Comparison of ENCODE assay signal across 20 cellular contexts in genomic region chr20:2005359-2005758, GRCh38. TPM values are rescaled to one million over a fixed set of nuclear protein-coding genes. Genes with fewer than 3 reads are reported as not detected.
DNase-seq lines count a peak whose midpoint lies in the region; ATAC-seq and TF ChIP-seq lines count a peak whose summit lies in the region.
"Had no signal": no experiment of that assay in that cellular context is flagged by ENCODE, and none has a peak within 500 bp of the region (broad histone marks: within the 10 kb centered on the region; RNA-seq: fewer than 3 reads in every experiment).

No MANE protein-coding gene starts in this region.

- no peak overlapping the region for H3K4me2 ChIP-seq in H9 (ENCODE audit: insufficient read depth, insufficient read length, low read length)

- no peak overlapping the region for H2BK5ac ChIP-seq in H9 (ENCODE audit: insufficient read length, low read length)

- no peak overlapping the region for H3T11ph ChIP-seq in H9 (ENCODE audit: low read length)

- H3K27me3 ChIP-seq in H9 (ENCODE audit: insufficient read depth, low read length): no peaks in the 10 kb centered on the region

- H3K14ac ChIP-seq in H9 (ENCODE audit: insufficient read depth, low read length): no peak overlapping the region

- no peak overlapping the region for H4K91ac ChIP-seq in H9 (ENCODE audit: insufficient read length, low read depth, low read length)

- no peak overlapping the region for H2AFZ ChIP-seq in H9 (ENCODE audit: low read length)

- H3K79me1 ChIP-seq in H9 (ENCODE audit: insufficient read depth, low read depth, low read length, poor library complexity, severe bottlenecking): no peaks in the 10 kb centered on the region

- H3K4me1 Mint-ChIP-seq in H9: peaks cover 29 to 47% of the 10 kb centered on the region in 2 experiments
- H3K4me1 Mint-ChIP-seq: CD4-positive, CD25-positive, alpha-beta regulatory T cell had no signal

- ATAC-seq in GM19463 (IDR thresholded peaks at IDR 0.05; ENCODE audit: unreplicated experiment) (no peak), HG02885 (IDR thresholded peaks at IDR 0.05; ENCODE audit: poor library complexity, unreplicated experiment) (no peak)

- no peak overlapping the region for H2AK5ac ChIP-seq in H9 (ENCODE audit: insufficient read length, low read length)

- H3K4me1 ChIP-seq in H9 (ENCODE audit: insufficient read depth, low read length): no peaks in the 10 kb centered on the region
- H3K4me1 ChIP-seq: esophagus squamous epithelium, left ventricle myocardium inferior had no signal

- H3K36me3 Mint-ChIP-seq in H9 (ENCODE audit: insufficient read depth in 1 of 3, low read depth in 3 of 3): no peaks in the 10 kb centered on the region
- H3K36me3 Mint-ChIP-seq: CD4-positive, CD25-positive, alpha-beta regulatory T cell had no signal

- H4K20me1 ChIP-seq in H9 (ENCODE audit: control insufficient read depth, insufficient read depth, insufficient read length): no peaks in the 10 kb centered on the region

- H3K27ac Mint-ChIP-seq in H9: no peak overlapping the region
- H3K27ac Mint-ChIP-seq: CD4-positive, CD25-positive, alpha-beta regulatory T cell had no signal

- no peak for TF ChIP-seq CTCF in H9 (conservative IDR thresholded peaks at IDR 0.05)

- H3K18ac ChIP-seq in H9 (ENCODE audit: insufficient read length, low read depth, low read length): no peak overlapping the region

- no peak overlapping the region for H2BK120ac ChIP-seq in H9 (ENCODE audit: low read depth, low read length, poor library complexity, severe bottlenecking)

- H3K56ac ChIP-seq in H9 (ENCODE audit: insufficient read length, low read depth, low read length): no peak overlapping the region

- no peaks in the 10 kb centered on the region for H3K9me3 ChIP-seq in H9 (ENCODE audit: control insufficient read depth, low read depth, low read length)
- H3K9me3 ChIP-seq: esophagus squamous epithelium, left ventricle myocardium inferior, mucosa of descending colon, tibial artery had no signal

- H3K9me3 Mint-ChIP-seq in H9: no peaks in the 10 kb centered on the region
- H3K9me3 Mint-ChIP-seq: neural crest cell had no signal

- H3K27ac ChIP-seq in H9 (ENCODE audit: insufficient read length, low read depth, low read length): no peak overlapping the region
- H3K27ac ChIP-seq: esophagus squamous epithelium, left ventricle myocardium inferior, tibial artery had no signal

- H3K27me3 Mint-ChIP-seq in H9 (ENCODE audit: low read depth): peaks cover 46% of the 10 kb centered on the region

- H2BK15ac ChIP-seq in H9 (ENCODE audit: low read depth, low read length): no peak overlapping the region

- H3K4ac ChIP-seq in H9 (ENCODE audit: low read depth, low read length): no peak overlapping the region

- no peak overlapping the region for H3K4me3 Mint-ChIP-seq in H9
- H3K4me3 Mint-ChIP-seq: CD4-positive, CD25-positive, alpha-beta regulatory T cell; neural crest cell had no signal

- H2BK20ac ChIP-seq in H9 (ENCODE audit: low read depth, low read length, poor library complexity, severe bottlenecking): no peak overlapping the region

- WGBS in H9 (ENCODE audit: extremely low coverage, insufficient read length, low lambda C conversion rate): no CpG with 5 or more reads among the region's 1 CpG

- no peak overlapping the region for H3K23ac ChIP-seq in H9 (ENCODE audit: insufficient read length, low read depth, low read length)

- H4K8ac ChIP-seq in H9 (replicated peaks; ENCODE audit: insufficient read length, low read depth, low read length): no peak overlapping the region

- H3K23me2 ChIP-seq in H9 (ENCODE audit: insufficient read length, low read depth, low read length, poor library complexity, severe bottlenecking): no peaks in the 10 kb centered on the region

- DNase-seq in activated T-cell treated with anti-CD3 and anti-CD28 coated beads for 24 hours (ENCODE audit: low read depth) (peak; percentile 4), activated T-cell treated with anti-CD3 and anti-CD28 coated beads for 4 hours (no peak), H9 (peak; percentile 13), occipital lobe (lab: John Stamatoyannopoulos, UW) (peak; percentile 32), GDM1 (lab: John Stamatoyannopoulos, UW) (no peak)
- DNase-seq in activated T-cell treated with anti-CD3 and anti-CD28 coated beads, Interleukin-2, amount 50 U/mL, for 48 hours: peak; percentile 27 to 40
- DNase-seq: DMS 273 treated with DMSO at 0.1 percent for 48 hours; esophagus squamous epithelium; NCI-H1105; NCI-H2081 treated with DMSO at 0.1 percent for 48 hours; NCI-H510A; NK-92 treated with Interleukin-12 subunit alpha and Interleukin-12 subunit beta, amount 100 ng/mL, for 24 hours had no signal

- H2BK12ac ChIP-seq in H9 (ENCODE audit: insufficient read length, low read depth, low read length): no peak overlapping the region

- H4K5ac ChIP-seq in H9 (ENCODE audit: insufficient read length, low read depth, low read length): no peak overlapping the region

- no peaks in the 10 kb centered on the region for H3K79me2 ChIP-seq in H9 (ENCODE audit: insufficient read depth, low read length)

- H3K9ac ChIP-seq in H9 (ENCODE audit: extremely low read depth, insufficient read length, low read length): no peak overlapping the region

RNA-seq across cellular contexts. Expression of gene PDYN, which starts 11.5 kb away (rescaled TPM):
- 0.59 and 0.63 TPM in 2 replicates for total RNA-seq in H9 (2021)
- not detected for total RNA-seq in occipital lobe
- total RNA-seq: CD4-positive, CD25-positive, alpha-beta regulatory T cell; esophagus squamous epithelium; left ventricle myocardium inferior; mucosa of descending colon; pulmonary artery endothelial cell had no signal

Comparison
In these comparisons a context has a peak if more than half of its experiments do, and no peak if none do; other contexts are left out.
1. DNase-seq: peak in activated T-cell treated with anti-CD3 and anti-CD28 coated beads for 24 hours (single experiment), H9 (single experiment), activated T-cell treated with anti-CD3 and anti-CD28 coated beads, Interleukin-2, amount 50 U/mL, for 48 hours (2 of 2) and occipital lobe (single experiment); none in activated T-cell treated with anti-CD3 and anti-CD28 coated beads for 4 hours (single experiment) and GDM1 (single experiment).